10 cellular contexts compared by ENCODE assay signal in the genomic region with DNA sequence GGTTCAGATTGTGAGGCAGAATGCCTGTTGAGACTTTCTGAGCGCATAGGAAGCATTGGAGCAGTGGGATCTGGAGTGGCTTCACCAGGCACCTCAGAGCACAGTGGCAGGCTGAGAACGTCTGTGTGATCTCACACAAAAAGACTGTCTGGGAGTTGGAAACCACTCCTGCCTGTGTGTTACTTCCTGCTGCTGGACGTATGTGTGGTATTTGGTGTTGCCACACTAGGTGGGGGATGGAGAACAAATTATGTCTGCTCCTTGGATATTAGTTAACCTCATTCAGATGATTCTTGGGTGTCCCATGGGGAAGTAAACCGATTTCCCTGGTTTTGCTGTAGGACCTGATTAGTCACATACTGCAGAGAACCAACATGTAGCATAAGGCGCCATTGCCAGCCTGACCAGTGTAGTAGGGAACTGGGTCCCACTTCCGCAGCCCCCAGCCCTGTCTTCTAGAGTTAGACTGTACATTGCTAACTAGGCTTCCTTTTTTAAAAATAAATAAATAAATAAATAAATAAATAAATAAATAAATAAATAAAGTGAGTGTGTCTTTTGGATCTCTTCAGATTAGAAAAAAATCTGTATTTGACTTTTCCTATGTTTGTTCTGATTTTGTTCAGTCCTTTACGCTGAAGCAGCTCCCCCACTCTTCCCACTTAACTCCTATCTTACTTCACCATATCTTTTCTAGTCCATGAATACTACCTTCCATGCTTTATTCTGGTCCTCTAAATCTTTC. TPM values are rescaled to one million over a fixed set of nuclear protein-coding genes. Genes with fewer than 3 reads are reported as not detected.
DNase-seq lines count a peak whose midpoint lies in the region; ATAC-seq and TF ChIP-seq lines count a peak whose summit lies in the region.
"Had no signal": no experiment of that assay in that cellular context is flagged by ENCODE, and none has a peak within 500 bp of the region (broad histone marks: within the 10 kb centered on the region; RNA-seq: fewer than 3 reads in every experiment).

No MANE protein-coding gene starts in this region.

- H3K27me3 Mint-ChIP-seq in dendritic cell treated with granulocyte-macrophage colony-stimulating factor and Interleukin-4, amounts not matched to agents 40 ng/mL and 50 ng/mL, for 4 days = no peaks in the 10 kb centered on the region

- no peaks in the 10 kb centered on the region for H3K9me3 ChIP-seq in colonic mucosa

- H3K36me3 Mint-ChIP-seq in dendritic cell treated with granulocyte-macrophage colony-stimulating factor and Interleukin-4, amounts not matched to agents 40 ng/mL and 50 ng/mL, for 4 days (ENCODE audit: low read depth) = no peaks in the 10 kb centered on the region

- no peaks in the 10 kb centered on the region for H3K36me3 ChIP-seq in colonic mucosa

- H3K4me1 Mint-ChIP-seq in dendritic cell treated with granulocyte-macrophage colony-stimulating factor and Interleukin-4, amounts not matched to agents 40 ng/mL and 50 ng/mL, for 4 days (ENCODE audit: low read depth) = peaks cover 86% of the 10 kb centered on the region

- intact Hi-C loops in dendritic cell treated with granulocyte-macrophage colony-stimulating factor and Interleukin-4, amounts not matched to agents 40 ng/mL and 50 ng/mL, for 4 days (cut with micrococcal nuclease) = no loop called here
- intact Hi-C loops in colonic mucosa (cut with DNase I) = no loop called here

- H3K27me3 ChIP-seq in colonic mucosa = no peaks in the 10 kb centered on the region

- H3K9ac ChIP-seq in colonic mucosa (ENCODE audit: low read depth in 2 of 2, low read length in 2 of 2) = peak overlapping the region in 1 of 2 donors; percentile 32

- DNase-seq in GM03348 (ENCODE audit: low spot score) = peak; percentile 90
- DNase-seq in MV-4-11 (lab: John Stamatoyannopoulos, UW) = peak; percentile 98
- peak; percentile 96 for DNase-seq in non-pigmented ciliary epithelial cell (ENCODE audit: low read depth)
- no peak for DNase-seq in colonic mucosa
- no peak for DNase-seq in NCI-H2081 (lab: John Stamatoyannopoulos, UW)
- DNase-seq: GOT3 had no signal

- no peak overlapping the region for H3K4me3 Mint-ChIP-seq in dendritic cell treated with granulocyte-macrophage colony-stimulating factor and Interleukin-4, amounts not matched to agents 40 ng/mL and 50 ng/mL, for 4 days

- no peak overlapping the region for H3K4me3 ChIP-seq in colonic mucosa

- H3K27ac ChIP-seq in colonic mucosa = no peak overlapping the region
- H3K27ac ChIP-seq: VCaP had no signal

- H3K27ac Mint-ChIP-seq in dendritic cell treated with granulocyte-macrophage colony-stimulating factor and Interleukin-4, amounts not matched to agents 40 ng/mL and 50 ng/mL, for 4 days = peak overlapping the region; percentile 77

- H3K9me3 Mint-ChIP-seq in dendritic cell treated with granulocyte-macrophage colony-stimulating factor and Interleukin-4, amounts not matched to agents 40 ng/mL and 50 ng/mL, for 4 days = no peaks in the 10 kb centered on the region

- no peak for TF ChIP-seq CTCF in colonic mucosa (IDR thresholded peaks at IDR 0.05)

- ATAC-seq in HG02759 (IDR thresholded peaks at IDR 0.05; ENCODE audit: unreplicated experiment) = no peak
- ATAC-seq in GM18873 (IDR thresholded peaks at IDR 0.05; ENCODE audit: low FRiP score, unreplicated experiment) = no peak

- H3K4me1 ChIP-seq in colonic mucosa = peaks cover 20% of the 10 kb centered on the region

RNA-seq across cellular contexts. Expression of a gene that starts 26.9 kb away (rescaled TPM):
- total RNA-seq in colonic mucosa = 10 to 100 TPM; 39.6 to 69.0 TPM

Comparison
In these comparisons a context has a peak if more than half of its experiments do, and no peak if none do; other contexts are left out.
1. DNase-seq: peak in GM03348 (single experiment), MV-4-11 (single experiment) and non-pigmented ciliary epithelial cell (single experiment); none in colonic mucosa (single experiment) and NCI-H2081 (0 of 2).